ENCODE assay signal across 27 cellular contexts in genomic region chr18:6297875-6298274, GRCh38.
"Had no signal": no experiment of that assay in that cellular context is flagged by ENCODE, and none has a peak within 500 bp of the region (broad histone marks: within the 10 kb centered on the region; RNA-seq: fewer than 3 reads in every experiment).

No MANE protein-coding gene starts in this region.

- ATAC-seq: esophagus mucosa, gastrocnemius medialis, heart right ventricle, left cardiac atrium, left lung, left ventricle myocardium superior, lower lobe of right lung, mucosa of descending colon had no signal

- H3K36me3 ChIP-seq: gastrocnemius medialis, heart right ventricle, left lung, lower lobe of right lung had no signal

- FAIRE-seq: colon, islet of Langerhans, keratinocyte had no signal

- H3K4me1 ChIP-seq: esophagus squamous epithelium, gastrocnemius medialis, left lung, lower lobe of right lung had no signal

- H3K27ac ChIP-seq: coronary artery, dorsolateral prefrontal cortex, epithelial cell of prostate, esophagus squamous epithelium, gastrocnemius medialis, heart right ventricle, left lung, lower lobe of right lung had no signal

- H3K9me3 Mint-ChIP-seq: mesothelial cell of epicardium, naive B cell had no signal

- H3K4me3 Mint-ChIP-seq: mesothelial cell of epicardium had no signal

- H3K9me3 ChIP-seq: esophagus squamous epithelium, gastrocnemius medialis, heart right ventricle, left lung, lower lobe of right lung, mucosa of descending colon had no signal

- H3K27ac Mint-ChIP-seq: mesothelial cell of epicardium, naive B cell had no signal

- H3K4me1 Mint-ChIP-seq: mesothelial cell of epicardium had no signal

- H3K27me3 ChIP-seq: dorsolateral prefrontal cortex, esophagus squamous epithelium, gastrocnemius medialis, heart right ventricle, left lung had no signal

- H3K4me3 ChIP-seq: coronary artery, dorsolateral prefrontal cortex, esophagus squamous epithelium, gastrocnemius medialis, heart right ventricle, left lung, lower lobe of right lung, mucosa of descending colon had no signal

- DNase-seq: dermis blood vessel endothelial cell; dorsolateral prefrontal cortex; effector CD4-positive, alpha-beta T cell; effector memory CD4-positive, alpha-beta T cell; erythroblast; esophagus squamous epithelium; foreskin fibroblast; foreskin melanocyte; gastrocnemius medialis; glutamatergic neuron; head of caudate nucleus; heart right ventricle; hippocampal formation; left cardiac atrium; left lung; left ventricle myocardium superior; lower lobe of right lung; mesenchymal stem cell; mucosa of descending colon; naive B cell had no signal

- H3K27me3 Mint-ChIP-seq: naive B cell had no signal
